In genomic region chr1:61051455-61052392, GRCh38 we compare ENCODE assay signal across 8 cellular contexts. TPM values are rescaled to one million over a fixed set of nuclear protein-coding genes. Genes with fewer than 3 reads are reported as not detected.
DNase-seq lines count a peak whose midpoint lies in the region; ATAC-seq and TF ChIP-seq lines count a peak whose summit lies in the region.

No MANE protein-coding gene starts in this region.

- H3K4me3 ChIP-seq in cardiac muscle cell (peak overlapping the region; percentile 85), endocrine pancreas (ENCODE audit: control insufficient read depth, insufficient read depth, low read length) (peak overlapping the region; percentile 66), vagina (peak overlapping the region; percentile 76 to 97), mucosa of descending colon (no peak overlapping the region)

- H3K27me3 ChIP-seq in cardiac muscle cell (peaks cover 57% of the 10 kb centered on the region), endocrine pancreas (ENCODE audit: control insufficient read depth, insufficient read depth, low read length) (no peaks in the 10 kb centered on the region), vagina (no peaks in the 10 kb centered on the region)

- peaks cover 28% of the 10 kb centered on the region for H3K4me1 ChIP-seq in cardiac muscle cell (ENCODE audit: low read depth)
- no peaks in the 10 kb centered on the region for H3K4me1 ChIP-seq in endocrine pancreas (ENCODE audit: control insufficient read depth, insufficient read depth, low read length)
- peaks cover 42% of the 10 kb centered on the region for H3K4me1 ChIP-seq in vagina
- H3K4me1 ChIP-seq in mucosa of descending colon (ENCODE audit: low read depth) = peaks cover 23% of the 10 kb centered on the region

- intact Hi-C loops in Right ventricle myocardium inferior (cut with DNase I) = loop anchor here (1.0 to 10.0 kb wide), 8 partner anchors 29 to 801 kb away; partner anchors contain the start of gene PATJ
- intact Hi-C loops in vagina (cut with DNase I) = loop anchor here (2.0 to 10.0 kb wide), 4 partner anchors 29 to 593 kb away; no protein-coding TSS in a partner anchor
- intact Hi-C loops in mucosa of descending colon (cut with DNase I, micrococcal nuclease) = loop anchor here (10.0 kb wide), 2 partner anchors 283 to 403 kb away; no protein-coding TSS in a partner anchor

- no peak for ATAC-seq in Right ventricle myocardium inferior
- ATAC-seq in HG02588 (IDR thresholded peaks at IDR 0.05; ENCODE audit: unreplicated experiment) = no peak
- ATAC-seq in mucosa of descending colon = no peak

- H3K36me3 ChIP-seq in cardiac muscle cell (no peaks in the 10 kb centered on the region), endocrine pancreas (ENCODE audit: control insufficient read depth, insufficient read depth, low read length) (no peaks in the 10 kb centered on the region), vagina (no peaks in the 10 kb centered on the region), mucosa of descending colon (ENCODE audit: low read depth) (no peaks in the 10 kb centered on the region)

- no peak for TF ChIP-seq POLR2A in vagina (IDR thresholded peaks at IDR 0.05)

- peak overlapping the region; percentile 73 for H3K9ac ChIP-seq in endocrine pancreas (ENCODE audit: control insufficient read depth, insufficient read depth, low read length)

- no peak for DNase-seq in cardiac muscle cell (ENCODE audit: low read depth in 1 of 2, low spot score in 1 of 2)
- DNase-seq in Right ventricle myocardium inferior (ENCODE audit: missing footprints) = no peak
- DNase-seq in myocyte (ENCODE audit: low read depth) = peak; percentile 4
- no peak for DNase-seq in vagina (ENCODE audit: extremely low spot score in 2 of 2)
- DNase-seq in mucosa of descending colon = no peak
- no peak for DNase-seq in NCI-H2171 (lab: John Stamatoyannopoulos, UW)

- H3K27ac ChIP-seq in cardiac muscle cell = no peak overlapping the region
- H3K27ac ChIP-seq in vagina = peak overlapping the region; percentile 97

- H3K9me3 ChIP-seq in cardiac muscle cell (ENCODE audit: low read depth) = no peaks in the 10 kb centered on the region
- H3K9me3 ChIP-seq in endocrine pancreas (ENCODE audit: control insufficient read depth, low read length) = no peaks in the 10 kb centered on the region
- no peaks in the 10 kb centered on the region for H3K9me3 ChIP-seq in vagina
- H3K9me3 ChIP-seq in mucosa of descending colon = no peaks in the 10 kb centered on the region

- no peak for TF ChIP-seq CTCF in cardiac muscle cell (IDR thresholded peaks at IDR 0.05; ENCODE audit: low read depth, low read length)
- no peak for TF ChIP-seq CTCF in vagina (IDR thresholded peaks at IDR 0.05)
- no peak for TF ChIP-seq CTCF in mucosa of descending colon (IDR thresholded peaks at IDR 0.05)

RNA-seq across cellular contexts. Expression of gene NFIA, which starts 30.6 kb away (rescaled TPM):
- total RNA-seq in cardiac muscle cell = 12.0 and 14.9 TPM in 2 replicates
- polyA plus RNA-seq in cardiac muscle cell = 10.1 and 18.3 TPM in 2 replicates
- 97.6 TPM for total RNA-seq in Right ventricle myocardium inferior
- total RNA-seq in myocyte = 2.0 and 2.1 TPM in 2 replicates
- polyA plus RNA-seq in myocyte (2012) = 1.1 TPM
- 59.2 TPM for total RNA-seq in vagina
- 100 to 1,000 TPM in 1 of 3 donors, 10 to 100 TPM in 2; 46.4 to 145 (median 51.1) TPM for total RNA-seq in mucosa of descending colon
